8 cellular contexts compared by ENCODE assay signal in the genomic region with DNA sequence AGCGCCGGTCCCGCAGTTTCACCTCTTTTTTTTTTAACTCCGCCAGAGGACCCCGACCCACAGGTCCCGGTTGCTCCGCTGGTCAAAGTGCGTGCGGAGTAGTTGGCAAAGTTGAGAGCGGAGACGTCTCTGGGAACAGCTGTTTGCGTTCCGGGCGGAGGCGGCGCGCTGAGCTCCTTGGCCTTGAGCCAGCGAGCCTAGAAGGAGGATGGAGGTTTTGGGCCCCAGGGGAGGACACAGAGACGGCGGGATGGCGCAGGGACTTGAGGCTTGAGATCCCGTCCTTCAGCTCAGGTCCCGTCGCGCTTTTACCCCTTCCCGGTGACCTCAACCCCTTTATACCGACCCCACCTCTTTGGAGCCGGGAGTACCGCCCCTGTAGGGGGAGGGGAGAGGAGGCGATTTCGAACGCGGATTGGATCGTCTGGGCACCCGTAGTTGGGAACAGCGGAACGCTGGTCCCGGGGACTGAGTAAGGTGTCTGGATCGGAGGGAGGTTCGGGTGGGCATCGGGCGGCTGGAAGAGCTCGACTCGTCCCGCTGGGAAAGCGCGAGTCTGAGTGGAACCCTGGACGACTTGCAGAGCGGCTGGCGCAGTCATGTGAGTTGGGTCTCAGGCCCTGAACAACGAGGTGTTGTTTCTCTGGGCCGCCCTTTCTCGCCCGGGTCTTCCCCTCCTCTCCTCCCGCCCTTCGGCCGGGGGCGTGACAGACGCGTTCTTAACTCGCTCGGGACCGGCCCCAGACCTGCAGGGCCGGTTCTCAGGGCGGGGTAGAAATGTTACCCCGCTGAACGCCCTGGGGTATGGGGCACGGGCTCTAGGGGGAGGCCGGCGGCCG. TPM values are rescaled to one million over a fixed set of nuclear protein-coding genes. Genes with fewer than 3 reads are reported as not detected.
DNase-seq lines count a peak whose midpoint lies in the region; ATAC-seq, FAIRE-seq and TF ChIP-seq lines count a peak whose summit lies in the region.

A gene with protein sequence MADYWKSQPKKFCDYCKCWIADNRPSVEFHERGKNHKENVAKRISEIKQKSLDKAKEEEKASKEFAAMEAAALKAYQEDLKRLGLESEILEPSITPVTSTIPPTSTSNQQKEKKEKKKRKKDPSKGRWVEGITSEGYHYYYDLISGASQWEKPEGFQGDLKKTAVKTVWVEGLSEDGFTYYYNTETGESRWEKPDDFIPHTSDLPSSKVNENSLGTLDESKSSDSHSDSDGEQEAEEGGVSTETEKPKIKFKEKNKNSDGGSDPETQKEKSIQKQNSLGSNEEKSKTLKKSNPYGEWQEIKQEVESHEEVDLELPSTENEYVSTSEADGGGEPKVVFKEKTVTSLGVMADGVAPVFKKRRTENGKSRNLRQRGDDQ (plus strand): TSS at position 435 of the 839 bp plus-strand sequence. CDS start 165 bp downstream, at position 600.

- no peaks in the 10 kb centered on the region for H3K9me3 ChIP-seq in kidney (ENCODE audit: control insufficient read depth in 1 of 2, low read length in 2 of 2)

- ATAC-seq in GM19023 (IDR thresholded peaks at IDR 0.05; ENCODE audit: unreplicated experiment): peak; percentile 76
- ATAC-seq in HG03196 (IDR thresholded peaks at IDR 0.05; ENCODE audit: unreplicated experiment): peak; percentile 61
- ATAC-seq in activated CD4-positive, CD25-positive, alpha-beta regulatory T cell treated with anti-CD3 and anti-CD28 coated beads, Interleukin-2, amount 50 U/mL, for 24 hours: peak; percentile 68 to 69
- peak; percentile 61 for ATAC-seq in central memory CD8-positive, alpha-beta T cell (replicated peaks; ENCODE audit: extremely low read depth, poor library complexity, severe bottlenecking)

- peaks cover 6 to 24% of the 10 kb centered on the region in 2 donors for H3K4me1 ChIP-seq in kidney (ENCODE audit: control insufficient read depth in 1 of 2, insufficient read depth in 1 of 2, low read depth in 1 of 2, low read length in 2 of 2)

- DNase-seq in AG20443 (ENCODE audit: low spot score) (peak; percentile 85), NCI-H345 (lab: John Stamatoyannopoulos, UW) (peak; percentile 93), kidney (peak; percentile 97)
- peak; percentile 81 to 83 for DNase-seq in central memory CD8-positive, alpha-beta T cell (ENCODE audit: low spot score in 2 of 2)
- peak; percentile 77 for DNase-seq in stimulated activated CD4-positive, alpha-beta T cell treated with anti-CD3 and anti-CD28 coated beads, Interleukin-15, amount 100 ng/mL, for 1 hour (ENCODE audit: low read depth in 1 of 2, low spot score in 1 of 2)

- peak within 1 kb of the TSS; percentile 99 for H3K27ac Mint-ChIP-seq in central memory CD8-positive, alpha-beta T cell (ENCODE audit: low read depth)

- H3K27ac ChIP-seq in kidney (ENCODE audit: low read depth in 2 of 2, low read length in 2 of 2): peak within 1 kb of the TSS; percentile 98

- H3K9me3 Mint-ChIP-seq in central memory CD8-positive, alpha-beta T cell: no peaks in the 10 kb centered on the region

- TF ChIP-seq CTCF in kidney (IDR thresholded peaks at IDR 0.05; ENCODE audit: borderline replicate concordance, extremely low read depth, insufficient read depth): peak; percentile 15

- FAIRE-seq in kidney (lab: Jason Lieb, UNC): no peak

- H3K27me3 Mint-ChIP-seq in central memory CD8-positive, alpha-beta T cell: no peaks in the 10 kb centered on the region

- peak within 1 kb of the TSS; percentile 100 for H3K4me3 Mint-ChIP-seq in central memory CD8-positive, alpha-beta T cell

- peaks cover 45% of the 10 kb centered on the region for H3K4me1 Mint-ChIP-seq in central memory CD8-positive, alpha-beta T cell

- peaks cover 5 to 13% of the 10 kb centered on the region in 2 donors for H3K36me3 ChIP-seq in kidney (ENCODE audit: control insufficient read depth in 1 of 2, insufficient read depth in 2 of 2, low read length in 2 of 2)

- H3K4me3 ChIP-seq in kidney (ENCODE audit: low read length in 2 of 2): peak within 1 kb of the TSS; percentile 91 to 92

- H3K9ac ChIP-seq in kidney (ENCODE audit: low read length in 2 of 2): peak within 1 kb of the TSS; percentile 83 to 91

- peaks cover 42% of the 10 kb centered on the region for H3K36me3 Mint-ChIP-seq in central memory CD8-positive, alpha-beta T cell (ENCODE audit: insufficient read depth)

- intact Hi-C loops in kidney (cut with DNase I): no loop called here

RNA-seq across cellular contexts. Expression of the gene that starts here (rescaled TPM):
- total RNA-seq in kidney: 9.9 TPM
- 9.6 TPM for polyA plus RNA-seq in kidney (ENCODE audit: insufficient read depth, low read depth, low replicate concordance)

Comparison
In these comparisons a context has a peak if more than half of its experiments do, and no peak if none do; other contexts are left out.
1. Peak in every context shown above with its lines: DNase-seq, ATAC-seq, H3K4me3 ChIP-seq and H3K27ac ChIP-seq.